In the genomic region with DNA sequence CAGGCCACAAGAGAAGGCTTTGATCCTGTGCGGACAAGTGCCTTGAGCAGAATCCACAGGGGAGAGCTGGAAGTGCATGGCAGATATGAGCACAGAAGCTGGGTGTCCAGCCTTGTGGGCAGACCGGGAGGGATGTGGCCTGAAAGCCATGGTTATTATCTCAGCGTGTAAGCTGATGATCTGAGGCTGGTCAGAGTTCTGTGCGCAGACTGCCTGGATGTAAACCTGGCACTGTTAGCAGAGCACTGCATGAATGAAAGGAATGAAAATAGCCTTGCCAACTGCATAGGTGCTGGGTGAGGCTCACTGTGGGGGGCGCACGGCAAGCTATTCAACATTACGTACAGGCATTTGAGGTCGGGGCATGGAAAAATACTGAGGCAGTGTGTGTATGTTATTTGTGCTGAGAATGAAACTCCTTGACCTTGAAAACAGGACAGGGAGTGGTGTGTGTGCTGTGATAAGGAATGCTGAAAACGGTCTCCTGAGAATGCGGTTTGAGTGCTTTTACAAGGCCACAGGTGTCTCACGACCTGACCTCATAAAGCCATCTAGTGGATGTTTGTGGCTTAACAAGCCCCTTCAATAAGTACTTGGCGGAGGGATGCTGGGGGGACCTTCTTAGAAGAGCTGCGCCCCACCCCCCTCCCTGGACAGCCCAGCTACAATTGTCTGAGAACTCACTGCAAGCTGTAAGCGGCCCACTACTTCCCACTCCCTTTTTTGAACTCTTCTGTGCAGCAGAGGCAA, we compare ENCODE assay signal across 8 cellular contexts. TPM values are rescaled to one million over a fixed set of nuclear protein-coding genes. Genes with fewer than 3 reads are reported as not detected.
DNase-seq lines count a peak whose midpoint lies in the region; ATAC-seq and TF ChIP-seq lines count a peak whose summit lies in the region.

No MANE protein-coding gene starts in this region.

- H3K36me3 ChIP-seq in adipocyte (ENCODE audit: control insufficient read depth, insufficient read depth, low read length, severe bottlenecking) (peaks cover 42% of the 10 kb centered on the region), vagina (peaks cover 0 to 4% of the 10 kb centered on the region in 2 donors)

- H3K9me3 ChIP-seq in adipocyte (ENCODE audit: control insufficient read depth, low read length) (no peaks in the 10 kb centered on the region), vagina (no peaks in the 10 kb centered on the region)

- H3K27ac Mint-ChIP-seq in HFFc6: no peak overlapping the region
- no peak overlapping the region for H3K27ac Mint-ChIP-seq in stimulated activated naive CD8-positive, alpha-beta T cell treated with anti-CD3 and anti-CD28 coated beads, Interleukin-15, amount 100 ng/mL, for 72 hours

- peak; percentile 7 for DNase-seq in Ammon's horn (ENCODE audit: low spot score)
- DNase-seq in HFFc6: peak; percentile 8
- DNase-seq in adipocyte (ENCODE audit: low read depth): peak; percentile 21
- peak; percentile 57 for DNase-seq in iPS-NIHi7 (ENCODE audit: extremely low spot score)
- no peak for DNase-seq in vagina (ENCODE audit: extremely low spot score in 2 of 2)
- no peak for DNase-seq in stimulated activated naive CD8-positive, alpha-beta T cell treated with anti-CD3 and anti-CD28 coated beads, Interleukin-15, amount 100 ng/mL, for 72 hours
- no peak for DNase-seq in NCI-H1048 (lab: John Stamatoyannopoulos, UW)
- DNase-seq in NCI-H446 treated with DMSO at 0.1 percent for 48 hours (lab: John Stamatoyannopoulos, UW): no peak

- ATAC-seq in stimulated activated naive CD8-positive, alpha-beta T cell treated with anti-CD3 and anti-CD28 coated beads, Interleukin-15, amount 100 ng/mL, for 72 hours: no peak

- no peaks in the 10 kb centered on the region for H3K36me3 Mint-ChIP-seq in HFFc6 (ENCODE audit: low read depth)

- no peak for TF ChIP-seq POLR2A in vagina (IDR thresholded peaks at IDR 0.05)

- no peaks in the 10 kb centered on the region for H3K9me3 Mint-ChIP-seq in HFFc6
- H3K9me3 Mint-ChIP-seq in stimulated activated naive CD8-positive, alpha-beta T cell treated with anti-CD3 and anti-CD28 coated beads, Interleukin-15, amount 100 ng/mL, for 72 hours: no peaks in the 10 kb centered on the region

- TF ChIP-seq CTCF in HFFc6 (IDR thresholded peaks at IDR 0.05): peak; percentile 54; the same call in 1 of the 2 replicates
- peak in 2 of 3 experiments; percentile 21 to 30 for TF ChIP-seq CTCF in vagina (IDR thresholded peaks at IDR 0.05)

- H3K27me3 Mint-ChIP-seq in HFFc6 (ENCODE audit: insufficient read depth): peaks cover 11% of the 10 kb centered on the region
- H3K27me3 Mint-ChIP-seq in stimulated activated naive CD8-positive, alpha-beta T cell treated with anti-CD3 and anti-CD28 coated beads, Interleukin-15, amount 100 ng/mL, for 72 hours: peaks cover 8% of the 10 kb centered on the region

- no peak overlapping the region for H3K27ac ChIP-seq in vagina

- peak overlapping the region; percentile 4 for H3K9ac ChIP-seq in adipocyte (ENCODE audit: low read length)

- H3K4me3 ChIP-seq in adipocyte (ENCODE audit: low read length): no peak overlapping the region
- no peak overlapping the region for H3K4me3 ChIP-seq in vagina

- intact Hi-C loops in vagina (cut with DNase I): no loop called here

- H3K4me3 Mint-ChIP-seq in HFFc6: no peak overlapping the region
- H3K4me3 Mint-ChIP-seq in stimulated activated naive CD8-positive, alpha-beta T cell treated with anti-CD3 and anti-CD28 coated beads, Interleukin-15, amount 100 ng/mL, for 72 hours: no peak overlapping the region

- H3K4me1 Mint-ChIP-seq in HFFc6 (ENCODE audit: low read depth): no peaks in the 10 kb centered on the region; the same call in 1 of the 2 replicates
- H3K4me1 Mint-ChIP-seq in stimulated activated naive CD8-positive, alpha-beta T cell treated with anti-CD3 and anti-CD28 coated beads, Interleukin-15, amount 100 ng/mL, for 72 hours: peaks cover 7% of the 10 kb centered on the region

- H3K4me1 ChIP-seq in adipocyte (ENCODE audit: control insufficient read depth, insufficient read depth, low read length) (peaks cover 13% of the 10 kb centered on the region), vagina (peaks cover 10% of the 10 kb centered on the region)

- no peaks in the 10 kb centered on the region for H3K27me3 ChIP-seq in adipocyte (replicated peaks; ENCODE audit: control insufficient read depth, insufficient read depth, low read length)
- H3K27me3 ChIP-seq in vagina: no peaks in the 10 kb centered on the region

RNA-seq across cellular contexts. Expression of gene AKR1C1, which starts 18.7 kb away (rescaled TPM):
- 1 to 10 TPM; 2.6 to 5.7 (median 4.8) TPM for total RNA-seq in HFFc6 (2021; fragmentation: NEBNext Ultra II Directional; extraction: Animal tissue kit (Norgen Biotek cat#: 25700))
- 73.7 TPM for total RNA-seq in vagina

RNA-seq across cellular contexts. Expression of gene AKR1C2, which starts 21.8 kb away (rescaled TPM):
- 1 to 10 TPM in 3 of 6 experiments, under 1 TPM in 3; 0.52 to 1.5 (median 1.1) TPM for total RNA-seq in HFFc6 (2021; fragmentation: NEBNext Ultra II Directional; extraction: Animal tissue kit (Norgen Biotek cat#: 25700))
- 104 TPM for total RNA-seq in vagina

Comparison
In these comparisons a context has a peak if more than half of its experiments do, and no peak if none do; other contexts are left out.
1. DNase-seq: peak in Ammon's horn (single experiment), HFFc6 (single experiment), adipocyte (single experiment) and iPS-NIHi7 (single experiment); none in vagina (0 of 2), stimulated activated naive CD8-positive, alpha-beta T cell treated with anti-CD3 and anti-CD28 coated beads, Interleukin-15, amount 100 ng/mL, for 72 hours (0 of 2), NCI-H1048 (single experiment) and NCI-H446 treated with DMSO at 0.1 percent for 48 hours (single experiment).
2. RNA of gene AKR1C1, which starts 18.7 kb away (total RNA-seq): 73.7 TPM in vagina (single experiment); 2.6 to 5.7 TPM in HFFc6; every median in the first group is over 10 times any median in the second.
3. RNA of gene AKR1C2, which starts 21.8 kb away (total RNA-seq): 104 TPM in vagina (single experiment); 0.52 to 1.5 TPM in HFFc6; every median in the first group is over 10 times any median in the second.